ENCODE assay signal across 24 cellular contexts in genomic region chr10:44956176-44956575, GRCh38. TPM values are rescaled to one million over a fixed set of nuclear protein-coding genes. Genes with fewer than 3 reads are reported as not detected.
DNase-seq lines count a peak whose midpoint lies in the region; ATAC-seq and TF ChIP-seq lines count a peak whose summit lies in the region.
"Had no signal": no experiment of that assay in that cellular context is flagged by ENCODE, and none has a peak within 500 bp of the region (broad histone marks: within the 10 kb centered on the region; RNA-seq: fewer than 3 reads in every experiment).

No MANE protein-coding gene starts in this region.

- no peak overlapping the region for H3K4me3 Mint-ChIP-seq in activated CD8-positive, alpha-beta memory T cell treated with anti-CD3 and anti-CD28 coated beads, Interleukin-2, amount 10 ng/mL, durations not matched to agents 7 days and 5 days
- H3K4me3 Mint-ChIP-seq in dendritic cell treated with granulocyte-macrophage colony-stimulating factor and Interleukin-4, amounts not matched to agents 40 ng/mL and 50 ng/mL, for 4 days: no peak overlapping the region
- peak overlapping the region in 2 of 3 experiments; percentile 56 to 59 for H3K4me3 Mint-ChIP-seq in nephron
- no peak overlapping the region for H3K4me3 Mint-ChIP-seq in activated T-helper 1 cell treated with anti-CD3 and anti-CD28 coated beads, Interleukin-12 subunit alpha, Interleukin-12 subunit beta, Interleukin-2, Interleukin-4 antibody, amounts not matched to agents 30 ng/mL and 10 ng/mL and 1 ng/mL, durations not matched to agents 14 hours and 24 hours and 36 hours
- H3K4me3 Mint-ChIP-seq: activated naive CD4-positive, alpha-beta T cell treated with anti-CD3 and anti-CD28 coated beads for 36 hours; natural killer cell had no signal

- CTCF ChIA-PET in activated CD8-positive, alpha-beta memory T cell treated with anti-CD3 and anti-CD28 coated beads, Interleukin-2, amount 10 ng/mL, durations not matched to agents 7 days and 5 days (lab: Charles Lee): no interaction called here

- H3K27me3 Mint-ChIP-seq in activated CD8-positive, alpha-beta memory T cell treated with anti-CD3 and anti-CD28 coated beads, Interleukin-2, amount 10 ng/mL, durations not matched to agents 7 days and 5 days: no peaks in the 10 kb centered on the region
- H3K27me3 Mint-ChIP-seq in dendritic cell treated with granulocyte-macrophage colony-stimulating factor and Interleukin-4, amounts not matched to agents 40 ng/mL and 50 ng/mL, for 4 days: no peaks in the 10 kb centered on the region
- no peaks in the 10 kb centered on the region for H3K27me3 Mint-ChIP-seq in nephron (ENCODE audit: low read depth)
- no peaks in the 10 kb centered on the region for H3K27me3 Mint-ChIP-seq in activated T-helper 1 cell treated with anti-CD3 and anti-CD28 coated beads, Interleukin-12 subunit alpha, Interleukin-12 subunit beta, Interleukin-2, Interleukin-4 antibody, amounts not matched to agents 30 ng/mL and 10 ng/mL and 1 ng/mL, durations not matched to agents 14 hours and 24 hours and 36 hours (ENCODE audit: insufficient read depth)

- no peak for TF ChIP-seq CTCF in nephron (IDR thresholded peaks at IDR 0.05; ENCODE audit: unreplicated experiment in 3 of 3)
- no peak for TF ChIP-seq CTCF in tibial nerve (IDR thresholded peaks at IDR 0.05)
- TF ChIP-seq CTCF in dorsolateral prefrontal cortex (IDR thresholded peaks at IDR 0.05 in 54 of 56, conservative IDR thresholded peaks at IDR 0.05 in 2 of 56; ENCODE audit: low read depth in 1 of 56, partially characterized antibody in 56 of 56): no peak

- H3K27ac Mint-ChIP-seq in activated CD8-positive, alpha-beta memory T cell treated with anti-CD3 and anti-CD28 coated beads, Interleukin-2, amount 10 ng/mL, durations not matched to agents 7 days and 5 days: no peak overlapping the region
- peak overlapping the region; percentile 17 for H3K27ac Mint-ChIP-seq in dendritic cell treated with granulocyte-macrophage colony-stimulating factor and Interleukin-4, amounts not matched to agents 40 ng/mL and 50 ng/mL, for 4 days
- peak overlapping the region in 2 of 3 experiments; percentile 20 to 56 for H3K27ac Mint-ChIP-seq in nephron
- no peak overlapping the region for H3K27ac Mint-ChIP-seq in activated T-helper 1 cell treated with anti-CD3 and anti-CD28 coated beads, Interleukin-12 subunit alpha, Interleukin-12 subunit beta, Interleukin-2, Interleukin-4 antibody, amounts not matched to agents 30 ng/mL and 10 ng/mL and 1 ng/mL, durations not matched to agents 14 hours and 24 hours and 36 hours
- H3K27ac Mint-ChIP-seq: activated naive CD4-positive, alpha-beta T cell treated with anti-CD3 and anti-CD28 coated beads for 36 hours; natural killer cell had no signal

- no peaks in the 10 kb centered on the region for H3K27me3 ChIP-seq in tibial nerve
- no peaks in the 10 kb centered on the region for H3K27me3 ChIP-seq in dorsolateral prefrontal cortex
- H3K27me3 ChIP-seq: ascending aorta had no signal

- no peak for TF ChIP-seq EP300 in tibial nerve (IDR thresholded peaks at IDR 0.05)

- H3K27ac ChIP-seq in tibial nerve: peak overlapping the region; percentile 10 to 95 (median 76)
- peak overlapping the region in 2 of 59 donors; percentile 2 to 81 for H3K27ac ChIP-seq in dorsolateral prefrontal cortex
- H3K27ac ChIP-seq: ascending aorta, parathyroid adenoma, SK-N-MC had no signal

- no peaks in the 10 kb centered on the region for H3K9me3 Mint-ChIP-seq in activated CD8-positive, alpha-beta memory T cell treated with anti-CD3 and anti-CD28 coated beads, Interleukin-2, amount 10 ng/mL, durations not matched to agents 7 days and 5 days (ENCODE audit: low read depth)
- no peaks in the 10 kb centered on the region for H3K9me3 Mint-ChIP-seq in dendritic cell treated with granulocyte-macrophage colony-stimulating factor and Interleukin-4, amounts not matched to agents 40 ng/mL and 50 ng/mL, for 4 days
- H3K9me3 Mint-ChIP-seq in nephron: no peaks in the 10 kb centered on the region
- H3K9me3 Mint-ChIP-seq in activated T-helper 1 cell treated with anti-CD3 and anti-CD28 coated beads, Interleukin-12 subunit alpha, Interleukin-12 subunit beta, Interleukin-2, Interleukin-4 antibody, amounts not matched to agents 30 ng/mL and 10 ng/mL and 1 ng/mL, durations not matched to agents 14 hours and 24 hours and 36 hours: no peaks in the 10 kb centered on the region
- H3K9me3 Mint-ChIP-seq: natural killer cell had no signal

- 88 to 90% methylated on average over 4 of the region's 4 CpGs for WGBS in tibial nerve, 2 donors

- peaks cover 14% of the 10 kb centered on the region for H3K4me1 Mint-ChIP-seq in activated CD8-positive, alpha-beta memory T cell treated with anti-CD3 and anti-CD28 coated beads, Interleukin-2, amount 10 ng/mL, durations not matched to agents 7 days and 5 days
- peaks cover 67% of the 10 kb centered on the region for H3K4me1 Mint-ChIP-seq in dendritic cell treated with granulocyte-macrophage colony-stimulating factor and Interleukin-4, amounts not matched to agents 40 ng/mL and 50 ng/mL, for 4 days (ENCODE audit: low read depth)
- H3K4me1 Mint-ChIP-seq in nephron: peaks cover 62% of the 10 kb centered on the region
- peaks cover 24% of the 10 kb centered on the region for H3K4me1 Mint-ChIP-seq in activated T-helper 1 cell treated with anti-CD3 and anti-CD28 coated beads, Interleukin-12 subunit alpha, Interleukin-12 subunit beta, Interleukin-2, Interleukin-4 antibody, amounts not matched to agents 30 ng/mL and 10 ng/mL and 1 ng/mL, durations not matched to agents 14 hours and 24 hours and 36 hours (ENCODE audit: low read depth)

- intact Hi-C loops in dendritic cell treated with granulocyte-macrophage colony-stimulating factor and Interleukin-4, amounts not matched to agents 40 ng/mL and 50 ng/mL, for 4 days (cut with micrococcal nuclease): no loop called here
- intact Hi-C loops in dorsolateral prefrontal cortex (cut with DNase I): loop anchor here in 1 of 2 donors (2.0 kb wide), 1 partner anchor 19 kb away; no protein-coding TSS in a partner anchor
- intact Hi-C loops in activated T-helper 1 cell treated with anti-CD3 and anti-CD28 coated beads, Interleukin-12 subunit alpha, Interleukin-12 subunit beta, Interleukin-2, Interleukin-4 antibody, amounts not matched to agents 30 ng/mL and 10 ng/mL and 1 ng/mL, durations not matched to agents 14 hours and 24 hours and 36 hours (cut with micrococcal nuclease): no loop called here

- no peak for ATAC-seq in activated CD8-positive, alpha-beta memory T cell treated with anti-CD3 and anti-CD28 coated beads, Interleukin-2, amount 10 ng/mL, durations not matched to agents 7 days and 5 days
- ATAC-seq: esophagus mucosa, natural killer cell had no signal

- H3K9me3 ChIP-seq in tibial nerve: no peaks in the 10 kb centered on the region
- H3K9me3 ChIP-seq: ascending aorta had no signal

- DNase-seq in activated CD8-positive, alpha-beta memory T cell treated with anti-CD3 and anti-CD28 coated beads, Interleukin-2, amount 10 ng/mL, durations not matched to agents 7 days and 5 days: peak; percentile 8
- no peak for DNase-seq in activated CD8-positive, alpha-beta memory T cell treated with anti-CD3 and anti-CD28 coated beads, Interleukin-2, amount 50 U/mL, for 48 hours
- DNase-seq in tibial nerve (ENCODE audit: low spot score in 2 of 2) (peak; percentile 9 to 11), dorsolateral prefrontal cortex (no peak), NOMO-1 treated with DMSO at 0.1 percent for 48 hours (lab: John Stamatoyannopoulos, UW; ENCODE audit: unreplicated experiment) (no peak)
- no peak for DNase-seq in activated T-helper 1 cell treated with anti-CD3 and anti-CD28 coated beads, Interleukin-12 subunit alpha, Interleukin-12 subunit beta, Interleukin-2, Interleukin-4 antibody, amounts not matched to agents 30 ng/mL and 10 ng/mL and 1 ng/mL, durations not matched to agents 14 hours and 24 hours and 36 hours (ENCODE audit: low spot score)
- DNase-seq: activated CD4-positive, alpha-beta T cell treated with anti-CD3 and anti-CD28 coated beads, Interleukin-2, amount 50 U/mL, for 4 hours; activated naive CD4-positive, alpha-beta T cell treated with anti-CD3 and anti-CD28 coated beads for 36 hours; DND-41; effector CD8-positive, alpha-beta T cell; natural killer cell; NCI-H1436; NCI-H510A treated with DMSO at 0.1 percent for 48 hours; T-helper 2 cell had no signal

- no peak for TF ChIP-seq POLR2A in tibial nerve (IDR thresholded peaks at IDR 0.05)

- H3K4me1 ChIP-seq in tibial nerve: peaks cover 0 to 77% (median 31%) of the 10 kb centered on the region in 4 donors

- peaks cover 9% of the 10 kb centered on the region for H3K36me3 Mint-ChIP-seq in activated CD8-positive, alpha-beta memory T cell treated with anti-CD3 and anti-CD28 coated beads, Interleukin-2, amount 10 ng/mL, durations not matched to agents 7 days and 5 days
- peaks cover 85% of the 10 kb centered on the region for H3K36me3 Mint-ChIP-seq in dendritic cell treated with granulocyte-macrophage colony-stimulating factor and Interleukin-4, amounts not matched to agents 40 ng/mL and 50 ng/mL, for 4 days (ENCODE audit: low read depth)
- peaks cover 25% of the 10 kb centered on the region for H3K36me3 Mint-ChIP-seq in nephron (ENCODE audit: low read depth)
- H3K36me3 Mint-ChIP-seq in activated T-helper 1 cell treated with anti-CD3 and anti-CD28 coated beads, Interleukin-12 subunit alpha, Interleukin-12 subunit beta, Interleukin-2, Interleukin-4 antibody, amounts not matched to agents 30 ng/mL and 10 ng/mL and 1 ng/mL, durations not matched to agents 14 hours and 24 hours and 36 hours (ENCODE audit: low read depth): peaks cover 7% of the 10 kb centered on the region
- H3K36me3 Mint-ChIP-seq: natural killer cell had no signal

- peaks cover 0 to 25% (median 0%) of the 10 kb centered on the region in 3 donors for H3K36me3 ChIP-seq in tibial nerve

- H3K4me3 ChIP-seq in tibial nerve (no peak overlapping the region), dorsolateral prefrontal cortex (no peak overlapping the region)
- H3K4me3 ChIP-seq: ascending aorta, SK-N-MC had no signal

RNA-seq across cellular contexts. Expression of gene RASSF4, which starts 3.4 kb away (rescaled TPM):
- 1 to 10 TPM; 1.2 to 3.1 TPM for total RNA-seq in activated CD8-positive, alpha-beta memory T cell treated with anti-CD3 and anti-CD28 coated beads, Interleukin-2, amount 10 ng/mL, durations not matched to agents 7 days and 5 days
- total RNA-seq in tibial nerve (100 to 1,000 TPM; 153 to 275 (median 185) TPM), dorsolateral prefrontal cortex (100 to 1,000 TPM in 81 of 120 experiments, 10 to 100 TPM in 39; 54.6 to 175 (median 111) TPM)
- total RNA-seq in activated T-helper 1 cell treated with anti-CD3 and anti-CD28 coated beads, Interleukin-12 subunit alpha, Interleukin-12 subunit beta, Interleukin-2, Interleukin-4 antibody, amounts not matched to agents 30 ng/mL and 10 ng/mL and 1 ng/mL, durations not matched to agents 14 hours and 24 hours and 36 hours: 1.3 and 2.5 TPM in 2 replicates
- total RNA-seq: MCF 10A had no signal

RNA-seq across cellular contexts. Expression of gene DEPP1, which starts 22.4 kb away (rescaled TPM):
- under 1 TPM in 1 of 2 experiments, not detected in 1; 0.37 TPM for total RNA-seq in activated CD8-positive, alpha-beta memory T cell treated with anti-CD3 and anti-CD28 coated beads, Interleukin-2, amount 10 ng/mL, durations not matched to agents 7 days and 5 days
- total RNA-seq in tibial nerve: 1,000 to 10,000 TPM in 1 of 4 donors, 100 to 1,000 TPM in 3; 530 to 1,439 (median 798) TPM
- total RNA-seq in dorsolateral prefrontal cortex: 100 to 1,000 TPM in 23 of 120 experiments, 10 to 100 TPM in 91, 1 to 10 TPM in 6; 8.1 to 234 (median 44.3) TPM
- 4.6 and 5.3 TPM in 2 replicates for total RNA-seq in activated T-helper 1 cell treated with anti-CD3 and anti-CD28 coated beads, Interleukin-12 subunit alpha, Interleukin-12 subunit beta, Interleukin-2, Interleukin-4 antibody, amounts not matched to agents 30 ng/mL and 10 ng/mL and 1 ng/mL, durations not matched to agents 14 hours and 24 hours and 36 hours
- total RNA-seq: natural killer cell had no signal

RNA-seq across cellular contexts. Expression of gene ZNF22, which starts 44.5 kb away (rescaled TPM):
- total RNA-seq in activated CD8-positive, alpha-beta memory T cell treated with anti-CD3 and anti-CD28 coated beads, Interleukin-2, amount 10 ng/mL, durations not matched to agents 7 days and 5 days: 10 to 100 TPM; 29.5 to 29.6 TPM
- total RNA-seq in tibial nerve (10 to 100 TPM; 23.4 to 30.2 (median 26.0) TPM), dorsolateral prefrontal cortex (10 to 100 TPM in 117 of 120 experiments, 1 to 10 TPM in 3; 9.2 to 20.9 (median 14.1) TPM)
- 23.1 and 25.6 TPM in 2 replicates for total RNA-seq in activated T-helper 1 cell treated with anti-CD3 and anti-CD28 coated beads, Interleukin-12 subunit alpha, Interleukin-12 subunit beta, Interleukin-2, Interleukin-4 antibody, amounts not matched to agents 30 ng/mL and 10 ng/mL and 1 ng/mL, durations not matched to agents 14 hours and 24 hours and 36 hours

RNA-seq across cellular contexts. Expression of gene TMEM72, which starts 45.0 kb away (rescaled TPM):
- not detected for total RNA-seq in activated CD8-positive, alpha-beta memory T cell treated with anti-CD3 and anti-CD28 coated beads, Interleukin-2, amount 10 ng/mL, durations not matched to agents 7 days and 5 days
- under 1 TPM in 2 of 4 donors, not detected in 2; 0.20 to 0.21 TPM for total RNA-seq in tibial nerve
- under 1 TPM in 7 of 120 experiments, not detected in 113; 0.13 to 0.46 (median 0.18) TPM for total RNA-seq in dorsolateral prefrontal cortex
- not detected in 2 replicates for total RNA-seq in activated T-helper 1 cell treated with anti-CD3 and anti-CD28 coated beads, Interleukin-12 subunit alpha, Interleukin-12 subunit beta, Interleukin-2, Interleukin-4 antibody, amounts not matched to agents 30 ng/mL and 10 ng/mL and 1 ng/mL, durations not matched to agents 14 hours and 24 hours and 36 hours
- total RNA-seq: activated naive CD4-positive, alpha-beta T cell treated with anti-CD3 and anti-CD28 coated beads for 36 hours; ascending aorta; esophagus mucosa; frontal cortex; kidney epithelial cell; MCF 10A; natural killer cell; temporal lobe had no signal

Comparison
In these comparisons a context has a peak if more than half of its experiments do, and no peak if none do; other contexts are left out.
1. DNase-seq: peak in activated CD8-positive, alpha-beta memory T cell treated with anti-CD3 and anti-CD28 coated beads, Interleukin-2, amount 10 ng/mL, durations not matched to agents 7 days and 5 days (single experiment) and tibial nerve (2 of 2); none in activated CD8-positive, alpha-beta memory T cell treated with anti-CD3 and anti-CD28 coated beads, Interleukin-2, amount 50 U/mL, for 48 hours (single experiment), dorsolateral prefrontal cortex (0 of 10), NOMO-1 treated with DMSO at 0.1 percent for 48 hours (single experiment) and activated T-helper 1 cell treated with anti-CD3 and anti-CD28 coated beads, Interleukin-12 subunit alpha, Interleukin-12 subunit beta, Interleukin-2, Interleukin-4 antibody, amounts not matched to agents 30 ng/mL and 10 ng/mL and 1 ng/mL, durations not matched to agents 14 hours and 24 hours and 36 hours (single experiment).
2. H3K27ac Mint-ChIP-seq: peak in dendritic cell treated with granulocyte-macrophage colony-stimulating factor and Interleukin-4, amounts not matched to agents 40 ng/mL and 50 ng/mL, for 4 days (single experiment) and nephron (2 of 3); none in activated CD8-positive, alpha-beta memory T cell treated with anti-CD3 and anti-CD28 coated beads, Interleukin-2, amount 10 ng/mL, durations not matched to agents 7 days and 5 days (single experiment) and activated T-helper 1 cell treated with anti-CD3 and anti-CD28 coated beads, Interleukin-12 subunit alpha, Interleukin-12 subunit beta, Interleukin-2, Interleukin-4 antibody, amounts not matched to agents 30 ng/mL and 10 ng/mL and 1 ng/mL, durations not matched to agents 14 hours and 24 hours and 36 hours (single experiment).
3. H3K4me3 Mint-ChIP-seq: peak in nephron (2 of 3); none in activated CD8-positive, alpha-beta memory T cell treated with anti-CD3 and anti-CD28 coated beads, Interleukin-2, amount 10 ng/mL, durations not matched to agents 7 days and 5 days (single experiment), dendritic cell treated with granulocyte-macrophage colony-stimulating factor and Interleukin-4, amounts not matched to agents 40 ng/mL and 50 ng/mL, for 4 days (single experiment) and activated T-helper 1 cell treated with anti-CD3 and anti-CD28 coated beads, Interleukin-12 subunit alpha, Interleukin-12 subunit beta, Interleukin-2, Interleukin-4 antibody, amounts not matched to agents 30 ng/mL and 10 ng/mL and 1 ng/mL, durations not matched to agents 14 hours and 24 hours and 36 hours (single experiment).
4. RNA of gene RASSF4, which starts 3.4 kb away (total RNA-seq): 153 to 275 TPM in tibial nerve and 54.6 to 175 TPM in dorsolateral prefrontal cortex; 1.2 to 3.1 TPM in activated CD8-positive, alpha-beta memory T cell treated with anti-CD3 and anti-CD28 coated beads, Interleukin-2, amount 10 ng/mL, durations not matched to agents 7 days and 5 days and 1.3 to 2.5 TPM in activated T-helper 1 cell treated with anti-CD3 and anti-CD28 coated beads, Interleukin-12 subunit alpha, Interleukin-12 subunit beta, Interleukin-2, Interleukin-4 antibody, amounts not matched to agents 30 ng/mL and 10 ng/mL and 1 ng/mL, durations not matched to agents 14 hours and 24 hours and 36 hours; every median in the first group is over 10 times any median in the second.